24 cellular contexts compared by ENCODE assay signal in the genomic region with DNA sequence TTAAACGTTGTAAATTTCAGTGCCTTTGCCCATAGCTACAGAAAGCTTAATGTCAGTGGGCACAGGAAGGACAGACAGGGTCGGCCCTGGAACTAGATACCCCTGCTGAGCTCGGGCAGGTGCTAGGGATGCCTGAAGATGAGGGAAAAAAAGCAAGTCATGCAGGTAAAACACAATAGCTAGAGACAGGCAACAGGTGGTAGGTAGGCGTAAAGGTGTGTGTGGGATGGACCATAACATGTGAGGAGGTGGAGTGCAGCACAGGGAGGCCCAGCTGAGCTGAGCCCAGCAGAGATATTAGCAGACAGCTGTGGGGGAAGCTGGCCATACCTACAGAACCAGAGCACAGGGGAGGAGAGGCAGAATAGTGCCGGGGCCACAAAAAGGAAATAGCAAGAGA.
"Had no signal": no experiment of that assay in that cellular context is flagged by ENCODE, and none has a peak within 500 bp of the region (broad histone marks: within the 10 kb centered on the region; RNA-seq: fewer than 3 reads in every experiment).

No MANE protein-coding gene starts in this region.

- DNase-seq: activated CD4-positive, alpha-beta memory T cell treated with anti-CD3 and anti-CD28 coated beads for 36 hours; activated CD4-positive, alpha-beta T cell treated with anti-CD3 and anti-CD28 coated beads, Interleukin-2, amount 10 ng/mL, durations not matched to agents 24 days and 14 days; activated CD4-positive, CD25-positive, alpha-beta regulatory T cell treated with anti-CD3 and anti-CD28 coated beads, Interleukin-2, amount 50 U/mL, for 72 hours; activated CD8-positive, alpha-beta memory T cell treated with anti-CD3 and anti-CD28 coated beads, Interleukin-2, amount 50 U/mL, for 4 hours; activated gamma-delta T cell; activated naive CD8-positive, alpha-beta T cell treated with anti-CD3 and anti-CD28 coated beads, Interleukin-2, amount 50 U/mL, for 24 hours; activated T-cell treated with anti-CD3 and anti-CD28 coated beads, Interleukin-2, amount 50 U/mL, for 1 hour; amygdala; central memory CD4-positive, alpha-beta T cell; esophagus squamous epithelium; foreskin melanocyte; left lung; lower lobe of right lung; mesenchymal stem cell; naive thymus-derived CD8-positive, alpha-beta T cell; occipital lobe; right cardiac atrium; spleen; stimulated activated CD4-positive, alpha-beta T cell treated with anti-CD3 and anti-CD28 coated beads, Interleukin-2, amount 100 ng/mL, for 48 hours; stimulated activated naive CD4-positive, alpha-beta T cell treated with Interleukin-2 at 50 U/mL for 16 hours; T1000; WERI-Rb-1 had no signal

- H3K36me3 ChIP-seq: breast epithelium, esophagus squamous epithelium, left lung, lower lobe of right lung, spleen, tibial nerve, WERI-Rb-1 had no signal

- H3K4me1 ChIP-seq: breast epithelium, esophagus squamous epithelium, left lung, lower lobe of right lung, spleen had no signal

- H3K4me3 ChIP-seq: breast epithelium, esophagus squamous epithelium, left lung, lower lobe of right lung, spleen, tibial nerve had no signal

- ATAC-seq: activated naive CD8-positive, alpha-beta T cell treated with anti-CD3 and anti-CD28 coated beads, Interleukin-2, amount 50 U/mL, for 24 hours; left lung; lower lobe of right lung; naive thymus-derived CD8-positive, alpha-beta T cell; right cardiac atrium had no signal

- H3K27ac ChIP-seq: breast epithelium, esophagus squamous epithelium, left lung, lower lobe of right lung, spleen, tibial nerve, WERI-Rb-1 had no signal
